Comparison of ENCODE assay signal across 8 cellular contexts in genomic region chr10:73785221-73785720, GRCh38. TPM values are rescaled to one million over a fixed set of nuclear protein-coding genes. Genes with fewer than 3 reads are reported as not detected.
DNase-seq lines count a peak whose midpoint lies in the region; ATAC-seq and TF ChIP-seq lines count a peak whose summit lies in the region.

ZSWIM8 (plus strand) TSS chr10:73785606; CDS start chr10:73785879, 273 bp downstream.

- no peak for TF ChIP-seq CTCF in suprapubic skin (IDR thresholded peaks at IDR 0.05)

- ATAC-seq in HG02610 (IDR thresholded peaks at IDR 0.05; ENCODE audit: unreplicated experiment): peak; percentile 81
- ATAC-seq in activated naive CD4-positive, alpha-beta T cell treated with anti-CD3 and anti-CD28 coated beads, Interleukin-2, amount 50 U/mL, for 72 hours: peak; percentile 81 to 86

- H3K27me3 ChIP-seq in suprapubic skin: no peaks in the 10 kb centered on the region

- no peak for TF ChIP-seq EP300 in suprapubic skin (IDR thresholded peaks at IDR 0.05)

- no peaks in the 10 kb centered on the region for H3K9me3 ChIP-seq in suprapubic skin

- H3K36me3 Mint-ChIP-seq in activated naive CD4-positive, alpha-beta T cell treated with anti-CD3 and anti-CD28 coated beads, Interleukin-2, amount 50 U/mL, for 72 hours: peaks cover 24 to 34% of the 10 kb centered on the region in 2 donors

- H3K36me3 ChIP-seq in suprapubic skin: peaks cover 17% of the 10 kb centered on the region

- WGBS in suprapubic skin: under 1% methylated on average over 33 of the region's 35 CpGs

- H3K4me3 ChIP-seq in GM08714 (ENCODE audit: low read length) (peak within 1 kb of the TSS; percentile 95), suprapubic skin (peak within 1 kb of the TSS; percentile 94)

- peak; percentile 27 to 73 for TF ChIP-seq POLR2A in suprapubic skin (IDR thresholded peaks at IDR 0.05)

- peaks cover 66% of the 10 kb centered on the region for H3K4me1 ChIP-seq in suprapubic skin

- H3K9me3 Mint-ChIP-seq in activated naive CD4-positive, alpha-beta T cell treated with anti-CD3 and anti-CD28 coated beads, Interleukin-2, amount 50 U/mL, for 72 hours: no peaks in the 10 kb centered on the region

- H3K27ac Mint-ChIP-seq in activated naive CD4-positive, alpha-beta T cell treated with anti-CD3 and anti-CD28 coated beads, Interleukin-2, amount 50 U/mL, for 72 hours: peak within 1 kb of the TSS; percentile 79 to 97

- DNase-seq in NCI-H1092 treated with DMSO at 0.1 percent for 48 hours (lab: John Stamatoyannopoulos, UW): peak; percentile 87
- peak; percentile 83 for DNase-seq in SKM-1 (lab: John Stamatoyannopoulos, UW; ENCODE audit: unreplicated experiment)
- DNase-seq in activated naive CD4-positive, alpha-beta T cell treated with anti-CD3 and anti-CD28 coated beads, Interleukin-2, amount 50 U/mL, for 72 hours (ENCODE audit: low spot score in 2 of 2): peak; percentile 74 to 77
- DNase-seq in globus pallidus (ENCODE audit: low spot score): peak; percentile 98
- DNase-seq in nucleus accumbens (lab: John Stamatoyannopoulos, UW): peak; percentile 67 to 99 (median 90)
- DNase-seq in suprapubic skin (ENCODE audit: low spot score in 2 of 2): peak; percentile 93 to 94

- H3K27ac ChIP-seq in suprapubic skin: peak within 1 kb of the TSS; percentile 98

RNA-seq across cellular contexts. Expression of gene ZSWIM8, which starts in this region (rescaled TPM):
- 100 to 1,000 TPM in 1 of 2 donors, 10 to 100 TPM in 1; 56.7 to 118 TPM for total RNA-seq in activated naive CD4-positive, alpha-beta T cell treated with anti-CD3 and anti-CD28 coated beads, Interleukin-2, amount 50 U/mL, for 72 hours
- 100 to 1,000 TPM in 3 of 4 donors, 10 to 100 TPM in 1; 86.4 to 203 (median 121) TPM for total RNA-seq in suprapubic skin

Comparison
In these comparisons a context has a peak if more than half of its experiments do, and no peak if none do; other contexts are left out.
1. Peak in every context shown above with its lines: DNase-seq, ATAC-seq, H3K4me3 ChIP-seq and H3K27ac ChIP-seq.